8 cellular contexts compared by ENCODE assay signal in the genomic region with DNA sequence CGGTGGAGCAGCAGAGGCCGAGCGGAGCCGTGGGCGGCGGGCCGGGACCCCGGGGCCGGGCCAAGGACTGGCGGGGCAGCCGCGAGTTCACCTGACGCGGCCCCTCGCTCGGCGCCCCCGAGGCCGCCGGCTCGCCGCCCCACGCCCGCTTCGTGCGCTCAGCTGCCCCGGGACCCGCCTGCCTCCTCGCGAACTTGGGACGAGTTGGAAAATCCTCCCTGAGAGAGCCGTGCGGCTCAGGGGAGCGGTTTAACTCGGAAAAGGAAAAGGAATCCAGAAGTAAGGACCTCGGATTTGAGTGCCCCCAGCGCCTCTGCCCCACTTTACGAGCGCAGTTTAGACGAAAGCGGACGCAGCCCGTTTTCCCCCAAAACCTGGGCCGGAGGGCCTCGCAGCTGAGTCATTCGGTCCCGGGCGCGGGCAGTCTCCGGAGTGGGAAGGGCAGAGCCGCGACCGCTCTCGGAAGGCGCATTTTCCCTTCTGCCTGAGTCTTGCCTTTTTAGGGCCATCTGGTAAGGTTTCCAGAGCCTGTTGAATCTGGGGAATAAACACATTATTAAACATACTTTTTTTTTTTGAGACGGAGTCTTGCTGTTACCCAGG. TPM values are rescaled to one million over a fixed set of nuclear protein-coding genes. Genes with fewer than 3 reads are reported as not detected.
A peak's percentile ranks its signal among the peaks of the same experiment; 100 is the strongest.
DNase-seq lines count a peak whose midpoint lies in the region; TF ChIP-seq lines count a peak whose summit lies in the region.

No MANE protein-coding gene starts in this region.

- peaks cover 43% of the 10 kb centered on the region for H3K79me2 ChIP-seq in smooth muscle cell (ENCODE audit: low read depth)

- CTCF ChIA-PET in MCF 10A (lab: Yijun Ruan, JAX) = interaction anchor here (0.6 to 4.2 kb wide), 5 partner anchors 11 to 290 kb away, joined by 3 to 32 read pairs (median 3); no protein-coding TSS in a partner anchor

- peak overlapping the region; percentile 96 for H3K4me2 ChIP-seq in smooth muscle cell

- peak overlapping the region; percentile 94 for H3K4me3 ChIP-seq in smooth muscle cell

- in situ Hi-C loops in GM13976 (cut with MboI; ENCODE audit: low sequenced_read_pairs, unreplicated experiment) = loop anchor here (5.0 kb wide), 1 partner anchor 85 kb away; no protein-coding TSS in a partner anchor

- H3K4me1 Mint-ChIP-seq in MCF 10A (ENCODE audit: insufficient read depth, unreplicated experiment) = peaks cover 6% of the 10 kb centered on the region
- peaks cover 50 to 51% of the 10 kb centered on the region in 2 donors for H3K4me1 Mint-ChIP-seq in immature natural killer cell

- H2AFZ ChIP-seq in smooth muscle cell (ENCODE audit: low read depth) = no peak overlapping the region

- H3K27me3 ChIP-seq in smooth muscle cell (ENCODE audit: low read depth) = no peaks in the 10 kb centered on the region

- peaks cover 15% of the 10 kb centered on the region for H3F3A ChIP-seq in smooth muscle cell (ENCODE audit: low read depth)

- peak overlapping the region; percentile 97 for H3K27ac Mint-ChIP-seq in MCF 10A (ENCODE audit: low read depth, unreplicated experiment)
- H3K27ac Mint-ChIP-seq in immature natural killer cell = peak overlapping the region; percentile 98 to 100 (median 98)

- H3K9me3 Mint-ChIP-seq in MCF 10A (ENCODE audit: unreplicated experiment) (no peaks in the 10 kb centered on the region), immature natural killer cell (no peaks in the 10 kb centered on the region)

- H3K9me3 ChIP-seq in smooth muscle cell (replicated peaks; ENCODE audit: low read depth) = no peaks in the 10 kb centered on the region

- H3K36me3 ChIP-seq in smooth muscle cell (ENCODE audit: low read depth) = no peaks in the 10 kb centered on the region

- BruUV-seq in MCF 10A (replicated peaks; lab: Mats Ljungman, UMichigan) = TSS peak; percentile 69

- H3K4me3 Mint-ChIP-seq in MCF 10A (ENCODE audit: unreplicated experiment) = peak overlapping the region; percentile 82
- peak overlapping the region; percentile 84 to 93 (median 90) for H3K4me3 Mint-ChIP-seq in immature natural killer cell

- WGBS in smooth muscle cell (ENCODE audit: low lambda C conversion rate) = under 1% methylated on average over 31 of the region's 56 CpGs

- peak overlapping the region; percentile 100 for H3K9ac ChIP-seq in smooth muscle cell (ENCODE audit: low read depth)

- H4K20me1 ChIP-seq in smooth muscle cell (ENCODE audit: low read depth) = no peaks in the 10 kb centered on the region

- intact Hi-C loops in MCF 10A (cut with micrococcal nuclease) = loop anchor here (1.0 to 10.0 kb wide), 7 partner anchors 69 to 1647 kb away; partner anchors contain the start of gene CCNY

- peaks cover 18% of the 10 kb centered on the region for H3K4me1 ChIP-seq in smooth muscle cell (ENCODE audit: low read depth)

- DNase-seq in DMS 273 (lab: John Stamatoyannopoulos, UW; ENCODE audit: unreplicated experiment) = peak; percentile 68
- no peak for DNase-seq in DMS 273 treated with DMSO at 0.1 percent for 48 hours (lab: John Stamatoyannopoulos, UW)
- DNase-seq in HT1080 (ENCODE audit: low read depth) = peak; percentile 50
- DNase-seq in MCF 10A (ENCODE audit: unreplicated experiment) = peak; percentile 66
- DNase-seq in immature natural killer cell = no peak
- peak; percentile 58 for DNase-seq in smooth muscle cell (lab: John Stamatoyannopoulos, UW; ENCODE audit: unreplicated experiment)
- no peak for DNase-seq in GM13976 (ENCODE audit: low spot score)

- H3K27me3 Mint-ChIP-seq in MCF 10A (ENCODE audit: insufficient read depth, unreplicated experiment) (no peaks in the 10 kb centered on the region), immature natural killer cell (ENCODE audit: low read depth in 3 of 3) (peaks cover 29 to 40% (median 35%) of the 10 kb centered on the region in 3 donors)

- H3K27ac ChIP-seq in VCaP (peak overlapping the region; percentile 92), smooth muscle cell (ENCODE audit: low read depth) (peak overlapping the region; percentile 100)

- TF ChIP-seq CTCF in VCaP (conservative IDR thresholded peaks at IDR 0.05) (no peak), MCF 10A (IDR thresholded peaks at IDR 0.05; ENCODE audit: unreplicated experiment) (no peak), smooth muscle cell (IDR thresholded peaks at IDR 0.05; ENCODE audit: borderline replicate concordance, insufficient read depth, poor library complexity, severe bottlenecking) (no peak), GM13976 (IDR thresholded peaks at IDR 0.05; ENCODE audit: borderline replicate concordance, control extremely low read depth, extremely low read depth, insufficient read depth, missing control alignments) (no peak)

- H3K36me3 Mint-ChIP-seq in MCF 10A (ENCODE audit: insufficient read depth, unreplicated experiment) = no peaks in the 10 kb centered on the region
- H3K36me3 Mint-ChIP-seq in immature natural killer cell = peaks cover 0 to 3% (median 0%) of the 10 kb centered on the region in 3 donors

- POLR2A ChIA-PET in MCF 10A (lab: Yijun Ruan, JAX) = interaction anchor here (0.6 to 4.4 kb wide), 5 partner anchors 68 to 1910 kb away, joined by 3 to 45 read pairs (median 7); no protein-coding TSS in a partner anchor

RNA-seq across cellular contexts. Expression of gene CREM, which starts 0.7 kb away (rescaled TPM):
- total RNA-seq in HT1080 (2014; rRNA removed; shearing (Covaris generic)) = 81.9 and 96.8 TPM in 2 replicates
- 63.0 and 65.6 TPM in 2 replicates for polyA plus RNA-seq in HT1080 (2015; cell fraction: cytosol; rRNA removed)
- 21.5 and 34.6 TPM in 2 replicates for polyA plus RNA-seq in HT1080 (2015; cell fraction: nucleus; rRNA removed)
- total RNA-seq in MCF 10A (2022) (30.2 and 31.3 TPM in 2 replicates), smooth muscle cell (49.3 and 102 TPM in 2 replicates)
- polyA plus RNA-seq in immature natural killer cell (10 to 100 TPM; 51.4 to 84.0 (median 59.1) TPM), smooth muscle cell (45.9 and 46.4 TPM in 2 replicates)

RNA-seq across cellular contexts. Expression of gene CUL2, which starts 37.2 kb away (rescaled TPM):
- total RNA-seq in HT1080 (2014; rRNA removed; shearing (Covaris generic)) = 39.6 and 41.4 TPM in 2 replicates
- 44.6 and 53.8 TPM in 2 replicates for polyA plus RNA-seq in HT1080 (2015; cell fraction: cytosol; rRNA removed)
- polyA plus RNA-seq in HT1080 (2015; cell fraction: nucleus; rRNA removed) = 82.6 and 103 TPM in 2 replicates
- total RNA-seq in MCF 10A (2022) (30.7 and 30.9 TPM in 2 replicates), smooth muscle cell (38.7 and 52.5 TPM in 2 replicates)
- polyA plus RNA-seq in immature natural killer cell (10 to 100 TPM; 15.8 to 34.2 (median 33.2) TPM), smooth muscle cell (35.9 and 39.6 TPM in 2 replicates)

Comparison
In these comparisons a context has a peak if more than half of its experiments do, and no peak if none do; other contexts are left out.
1. DNase-seq: peak in DMS 273 (single experiment), HT1080 (single experiment), MCF 10A (single experiment) and smooth muscle cell (single experiment); none in DMS 273 treated with DMSO at 0.1 percent for 48 hours (single experiment), immature natural killer cell (0 of 3) and GM13976 (single experiment).